ENCODE assay signal across 23 cellular contexts in genomic region chr1:223729906-223730305, GRCh38. TPM values are rescaled to one million over a fixed set of nuclear protein-coding genes. Genes with fewer than 3 reads are reported as not detected.
DNase-seq lines count a peak whose midpoint lies in the region; ATAC-seq and TF ChIP-seq lines count a peak whose summit lies in the region.
"Had no signal": no experiment of that assay in that cellular context is flagged by ENCODE, and none has a peak within 500 bp of the region (broad histone marks: within the 10 kb centered on the region; RNA-seq: fewer than 3 reads in every experiment).

No MANE protein-coding gene starts in this region.

- no peaks in the 10 kb centered on the region for H3K9me3 Mint-ChIP-seq in MCF 10A (ENCODE audit: unreplicated experiment)
- H3K9me3 Mint-ChIP-seq in central memory CD8-positive, alpha-beta T cell: no peaks in the 10 kb centered on the region
- no peaks in the 10 kb centered on the region for H3K9me3 Mint-ChIP-seq in natural killer cell treated with Interleukin-12 subunit alpha and Interleukin-12 subunit beta and Interleukin-15 and Interleukin-18, amount 100 ng/mL, for 72 hours
- no peaks in the 10 kb centered on the region for H3K9me3 Mint-ChIP-seq in WTC11
- H3K9me3 Mint-ChIP-seq: activated B cell treated with CpG ODN at 0.5 μM for 24 hours; activated CD4-positive, alpha-beta memory T cell treated with anti-CD3 and anti-CD28 coated beads for 36 hours; stimulated activated naive CD8-positive, alpha-beta T cell treated with anti-CD3 and anti-CD28 coated beads, Interleukin-15, Interleukin-2, amounts not matched to agents 100 ng/mL and 50 ng/mL, for 24 hours had no signal

- peaks cover 100% of the 10 kb centered on the region for H3K79me2 ChIP-seq in mammary epithelial cell (ENCODE audit: insufficient read depth, low read length)

- H3K4me1 ChIP-seq in mammary epithelial cell (ENCODE audit: insufficient read depth, low read length) (peaks cover 39% of the 10 kb centered on the region), upper lobe of right lung (peaks cover 72% of the 10 kb centered on the region)

- H3K27ac ChIP-seq in mammary epithelial cell (ENCODE audit: insufficient read depth, low read depth, low read length) (no peak overlapping the region), upper lobe of right lung (peak overlapping the region; percentile 76)
- H3K27ac ChIP-seq: RWPE1 had no signal

- DNase-seq in MCF 10A (ENCODE audit: unreplicated experiment): no peak
- DNase-seq in mammary epithelial cell: no peak
- no peak for DNase-seq in central memory CD8-positive, alpha-beta T cell (ENCODE audit: low spot score in 2 of 2)
- DNase-seq in natural killer cell treated with Interleukin-12 subunit alpha and Interleukin-12 subunit beta and Interleukin-15 and Interleukin-18, amount 100 ng/mL, for 72 hours (ENCODE audit: low spot score): no peak
- DNase-seq in upper lobe of right lung: no peak
- DNase-seq in WTC11 (ENCODE audit: low spot score): no peak
- DNase-seq in NCI-H1105 treated with DMSO at 0.1 percent for 48 hours (lab: John Stamatoyannopoulos, UW): no peak
- DNase-seq: activated B cell treated with CpG ODN at 0.5 μM for 24 hours; activated CD4-positive, alpha-beta memory T cell treated with anti-CD3 and anti-CD28 coated beads for 36 hours; activated gamma-delta T cell; activated T-cell treated with anti-CD3 and anti-CD28 coated beads for 4 hours; Caco-2; NCI-H2171 treated with DMSO at 0.1 percent for 48 hours; NCI-H526; stimulated activated CD4-positive, alpha-beta T cell treated with anti-CD3 and anti-CD28 coated beads, Interleukin-4, amount 100 ng/mL, for 24 hours; T1000; upper lobe of left lung had no signal

- BruUV-seq in MCF 10A (replicated peaks; lab: Mats Ljungman, UMichigan) (no TSS peak), mammary epithelial cell (replicated peaks; lab: Mats Ljungman, UMichigan) (no TSS peak)

- intact Hi-C loops in MCF 10A (cut with micrococcal nuclease): no loop called here
- intact Hi-C loops in mammary epithelial cell (cut with micrococcal nuclease): no loop called here
- intact Hi-C loops in upper lobe of right lung (cut with DNase I): no loop called here

- H3K36me3 ChIP-seq in mammary epithelial cell (ENCODE audit: insufficient read depth, low read length) (peaks cover 38% of the 10 kb centered on the region), upper lobe of right lung (peaks cover 10% of the 10 kb centered on the region)

- TF ChIP-seq CTCF in MCF 10A (IDR thresholded peaks at IDR 0.05; ENCODE audit: unreplicated experiment): no peak
- no peak for TF ChIP-seq CTCF in mammary epithelial cell (conservative IDR thresholded peaks at IDR 0.05 in 1 of 2, IDR thresholded peaks at IDR 0.05 in 1 of 2; ENCODE audit: extremely low read depth in 1 of 2, insufficient read depth in 1 of 2, low read depth in 1 of 2, low read length in 2 of 2)
- TF ChIP-seq CTCF in upper lobe of right lung (IDR thresholded peaks at IDR 0.05): no peak
- TF ChIP-seq CTCF in WTC11 (IDR thresholded peaks at IDR 0.05): no peak

- POLR2A ChIA-PET in MCF 10A (lab: Yijun Ruan, JAX): interaction anchor here (0.9 to 7.7 kb wide), 9 partner anchors 8 to 42 kb away, joined by 3 to 68 read pairs (median 5); partner anchors contain the start of gene CAPN2
- POLR2A ChIA-PET in WTC11 (lab: Charles Lee): interaction anchor here (0.7 to 1.1 kb wide), 2 partner anchors 9 to 26 kb away, joined by 3 to 4 read pairs; no protein-coding TSS in a partner anchor

- in situ Hi-C loops in mammary epithelial cell (cut with MboI; ENCODE audit: low sequenced_read_pairs in 2 of 2): no loop called here

- H4K20me1 ChIP-seq in mammary epithelial cell (ENCODE audit: insufficient read depth, low read length): peaks cover 8% of the 10 kb centered on the region

- peaks cover 88% of the 10 kb centered on the region for H3K36me3 Mint-ChIP-seq in MCF 10A (ENCODE audit: insufficient read depth, unreplicated experiment)
- peaks cover 34% of the 10 kb centered on the region for H3K36me3 Mint-ChIP-seq in central memory CD8-positive, alpha-beta T cell (ENCODE audit: insufficient read depth)
- H3K36me3 Mint-ChIP-seq in natural killer cell treated with Interleukin-12 subunit alpha and Interleukin-12 subunit beta and Interleukin-15 and Interleukin-18, amount 100 ng/mL, for 72 hours: no peaks in the 10 kb centered on the region
- peaks cover 9% of the 10 kb centered on the region; the same call in 1 of the 2 replicates for H3K36me3 Mint-ChIP-seq in WTC11

- H3K4me3 ChIP-seq in mammary epithelial cell (replicated peaks in 1 of 3; ENCODE audit: insufficient read depth in 1 of 3, low read depth in 2 of 3, low read length in 3 of 3): no peak overlapping the region
- H3K4me3 ChIP-seq in upper lobe of right lung: no peak overlapping the region
- H3K4me3 ChIP-seq: K562, upper lobe of left lung had no signal

- H3K4me3 Mint-ChIP-seq in MCF 10A (ENCODE audit: unreplicated experiment) (no peak overlapping the region), WTC11 (no peak overlapping the region)
- no peak overlapping the region for H3K4me3 Mint-ChIP-seq in central memory CD8-positive, alpha-beta T cell
- no peak overlapping the region for H3K4me3 Mint-ChIP-seq in natural killer cell treated with Interleukin-12 subunit alpha and Interleukin-12 subunit beta and Interleukin-15 and Interleukin-18, amount 100 ng/mL, for 72 hours
- H3K4me3 Mint-ChIP-seq: activated B cell treated with CpG ODN at 0.5 μM for 24 hours; activated CD4-positive, alpha-beta memory T cell treated with anti-CD3 and anti-CD28 coated beads for 36 hours; B cell; stimulated activated naive CD8-positive, alpha-beta T cell treated with anti-CD3 and anti-CD28 coated beads, Interleukin-15, Interleukin-2, amounts not matched to agents 100 ng/mL and 50 ng/mL, for 24 hours had no signal

- CTCF ChIA-PET in MCF 10A (lab: Yijun Ruan, JAX) (interaction anchor here (0.9 to 2.4 kb wide), 5 partner anchors 10 to 20 kb away, joined by 4 to 13 read pairs (median 7); no protein-coding TSS in a partner anchor), mammary epithelial cell (lab: Charles Lee; ENCODE audit: low non-redundant PET) (no interaction called here), WTC11 (lab: Charles Lee) (interaction anchor here (0.7 to 4.0 kb wide), 3 partner anchors 18 to 22 kb away, joined by 3 to 19 read pairs (median 5); partner anchors contain the start of gene CAPN2)

- H3K9ac ChIP-seq in mammary epithelial cell (ENCODE audit: insufficient read depth, low read length): no peak overlapping the region

- H3K9me3 ChIP-seq in mammary epithelial cell (replicated peaks; ENCODE audit: insufficient read depth, low read length) (no peaks in the 10 kb centered on the region), upper lobe of right lung (no peaks in the 10 kb centered on the region)
- H3K9me3 ChIP-seq: Caco-2, upper lobe of left lung had no signal

- peak overlapping the region; percentile 74 for H3K27ac Mint-ChIP-seq in MCF 10A (ENCODE audit: low read depth, unreplicated experiment)
- peak overlapping the region; percentile 95 for H3K27ac Mint-ChIP-seq in central memory CD8-positive, alpha-beta T cell (ENCODE audit: low read depth)
- peak overlapping the region; percentile 63 to 75 for H3K27ac Mint-ChIP-seq in natural killer cell treated with Interleukin-12 subunit alpha and Interleukin-12 subunit beta and Interleukin-15 and Interleukin-18, amount 100 ng/mL, for 72 hours
- H3K27ac Mint-ChIP-seq in WTC11: no peak overlapping the region
- H3K27ac Mint-ChIP-seq: activated B cell treated with CpG ODN at 0.5 μM for 24 hours; activated CD4-positive, alpha-beta memory T cell treated with anti-CD3 and anti-CD28 coated beads for 36 hours; B cell; stimulated activated naive CD8-positive, alpha-beta T cell treated with anti-CD3 and anti-CD28 coated beads, Interleukin-15, Interleukin-2, amounts not matched to agents 100 ng/mL and 50 ng/mL, for 24 hours had no signal

- H3K4me1 Mint-ChIP-seq in MCF 10A (ENCODE audit: insufficient read depth, unreplicated experiment): peaks cover 65% of the 10 kb centered on the region
- H3K4me1 Mint-ChIP-seq in central memory CD8-positive, alpha-beta T cell: peaks cover 90% of the 10 kb centered on the region
- peaks cover 54 to 65% of the 10 kb centered on the region in 2 donors for H3K4me1 Mint-ChIP-seq in natural killer cell treated with Interleukin-12 subunit alpha and Interleukin-12 subunit beta and Interleukin-15 and Interleukin-18, amount 100 ng/mL, for 72 hours (ENCODE audit: low read depth in 2 of 2)
- H3K4me1 Mint-ChIP-seq in WTC11: peaks cover 77% of the 10 kb centered on the region

- ATAC-seq in central memory CD8-positive, alpha-beta T cell (replicated peaks; ENCODE audit: extremely low read depth, poor library complexity, severe bottlenecking): no peak
- ATAC-seq in natural killer cell treated with Interleukin-12 subunit alpha and Interleukin-12 subunit beta and Interleukin-15 and Interleukin-18, amount 100 ng/mL, for 72 hours: no peak
- no peak for ATAC-seq in upper lobe of right lung
- no peak for ATAC-seq in WTC11
- ATAC-seq in GM21786 (IDR thresholded peaks at IDR 0.05; ENCODE audit: unreplicated experiment): no peak
- ATAC-seq: K562, left ventricle myocardium superior had no signal

- dilution Hi-C loops in mammary epithelial cell (cut with HindIII; ENCODE audit: low sequenced_read_pairs): loop anchor here (5.0 kb wide), 1 partner anchor 63 kb away; the partner anchor contains the start of gene CAPN8

- H2AFZ ChIP-seq in mammary epithelial cell (ENCODE audit: low read depth, low read length): no peak overlapping the region

- no peaks in the 10 kb centered on the region for H3K27me3 ChIP-seq in mammary epithelial cell (ENCODE audit: insufficient read depth, low read length)
- no peaks in the 10 kb centered on the region for H3K27me3 ChIP-seq in upper lobe of right lung
- H3K27me3 ChIP-seq: upper lobe of left lung had no signal

- no peak overlapping the region for H3K4me2 ChIP-seq in mammary epithelial cell (ENCODE audit: insufficient read depth, low read depth, low read length)

- WGBS in mammary epithelial cell (ENCODE audit: low coverage, missing lambda C conversion rate): 96% methylated on average over 4 of the region's 4 CpGs

- H3K27me3 Mint-ChIP-seq in MCF 10A (ENCODE audit: insufficient read depth, unreplicated experiment): no peaks in the 10 kb centered on the region
- H3K27me3 Mint-ChIP-seq in central memory CD8-positive, alpha-beta T cell: no peaks in the 10 kb centered on the region
- H3K27me3 Mint-ChIP-seq in natural killer cell treated with Interleukin-12 subunit alpha and Interleukin-12 subunit beta and Interleukin-15 and Interleukin-18, amount 100 ng/mL, for 72 hours: no peaks in the 10 kb centered on the region
- H3K27me3 Mint-ChIP-seq in WTC11 (ENCODE audit: low read depth): peaks cover 92% of the 10 kb centered on the region
- H3K27me3 Mint-ChIP-seq: activated B cell treated with CpG ODN at 0.5 μM for 24 hours; activated CD4-positive, alpha-beta memory T cell treated with anti-CD3 and anti-CD28 coated beads for 36 hours; B cell; stimulated activated naive CD8-positive, alpha-beta T cell treated with anti-CD3 and anti-CD28 coated beads, Interleukin-15, Interleukin-2, amounts not matched to agents 100 ng/mL and 50 ng/mL, for 24 hours had no signal

RNA-seq across cellular contexts. Expression of gene CAPN2, which starts 17.6 kb away (rescaled TPM):
- total RNA-seq in MCF 10A (2022): 513 and 622 TPM in 2 replicates
- 100 to 1,000 TPM; 270 to 454 TPM for total RNA-seq in mammary epithelial cell
- 234 TPM for polyA plus RNA-seq in mammary epithelial cell
- polyA minus RNA-seq in mammary epithelial cell: 517 TPM
- 10 to 100 TPM; 29.2 to 39.1 TPM for total RNA-seq in natural killer cell treated with Interleukin-12 subunit alpha and Interleukin-12 subunit beta and Interleukin-15 and Interleukin-18, amount 100 ng/mL, for 72 hours
- 306 TPM for total RNA-seq in upper lobe of right lung
- total RNA-seq in WTC11 (2021): 21.3 to 24.6 TPM (median 24.2 TPM) in 3 replicates
